ENCODE assay signal across 19 cellular contexts in the genomic region with DNA sequence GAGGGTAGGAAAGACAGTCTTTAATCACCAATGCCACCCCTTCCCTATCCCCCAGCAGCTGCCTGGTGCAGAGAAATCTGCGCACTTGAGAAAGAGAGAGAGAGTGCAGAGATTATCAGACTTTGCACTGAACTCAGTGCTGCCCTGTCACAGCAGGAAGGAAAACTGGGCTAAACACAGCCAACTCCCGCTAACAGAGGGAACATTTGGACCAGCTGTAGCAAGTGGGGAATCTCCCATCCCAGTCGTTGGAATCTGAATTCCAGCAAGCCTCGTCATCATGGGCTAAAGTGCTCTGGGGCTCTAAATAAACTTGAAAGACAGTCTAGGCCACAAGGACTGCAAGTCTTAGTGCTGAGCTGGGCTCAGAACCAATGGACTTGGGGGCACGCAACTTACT.
A peak's percentile ranks its signal among the peaks of the same experiment; 100 is the strongest.
DNase-seq lines count a peak whose midpoint lies in the region; TF ChIP-seq lines count a peak whose summit lies in the region.
"Had no signal": no experiment of that assay in that cellular context is flagged by ENCODE, and none has a peak within 500 bp of the region (broad histone marks: within the 10 kb centered on the region; RNA-seq: fewer than 3 reads in every experiment).

No MANE protein-coding gene starts in this region.

- no peaks in the 10 kb centered on the region for H3K36me3 ChIP-seq in OCI-LY7 (ENCODE audit: insufficient read depth, low read length)
- H3K36me3 ChIP-seq: thyroid gland had no signal

- CTCF ChIA-PET in OCI-LY7 (lab: Charles Lee; ENCODE audit: unreplicated experiment) (no interaction called here), RWPE1 (lab: Yijun Ruan, JAX) (no interaction called here)

- H3K4me3 ChIP-seq in fibroblast of villous mesenchyme (ENCODE audit: low read depth, low read length) (no peak overlapping the region), OCI-LY7 (ENCODE audit: low read depth, low read length, poor library complexity, severe bottlenecking) (no peak overlapping the region)
- H3K4me3 ChIP-seq: thyroid gland had no signal

- no peak overlapping the region for H2AFZ ChIP-seq in OCI-LY7 (ENCODE audit: low read length)

- no peaks in the 10 kb centered on the region for H3K4me1 ChIP-seq in OCI-LY7 (ENCODE audit: insufficient read depth, low read length, poor library complexity, severe bottlenecking)
- H3K4me1 ChIP-seq: thyroid gland had no signal

- no peaks in the 10 kb centered on the region for H3K79me2 ChIP-seq in OCI-LY7 (ENCODE audit: insufficient read depth, low read depth, low read length)

- H3K9me2 ChIP-seq in OCI-LY7 (ENCODE audit: insufficient read depth, low read length), result no peaks in the 10 kb centered on the region

- TF ChIP-seq CTCF in fibroblast of villous mesenchyme (IDR thresholded peaks at IDR 0.05; ENCODE audit: insufficient read depth, low read depth, low read length) (no peak), OCI-LY7 (conservative IDR thresholded peaks at IDR 0.05; ENCODE audit: low read length) (no peak), RWPE1 (conservative IDR thresholded peaks at IDR 0.05; ENCODE audit: low read depth) (no peak)

- H4K20me1 ChIP-seq in OCI-LY7 (ENCODE audit: insufficient read depth, low read length), result no peaks in the 10 kb centered on the region

- H3K4me2 ChIP-seq in OCI-LY7 (ENCODE audit: low read length), result no peak overlapping the region

- peak; percentile 53 for DNase-seq in A172 (ENCODE audit: low spot score)
- peak; percentile 58 for DNase-seq in ELR (ENCODE audit: low read depth)
- peak; percentile 81 for DNase-seq in RPMI7951 (ENCODE audit: low read depth)
- DNase-seq in fibroblast of villous mesenchyme (ENCODE audit: low read depth), result peak; percentile 12
- DNase-seq in KG1 (lab: John Stamatoyannopoulos, UW), result no peak
- no peak for DNase-seq in OCI-LY7 (ENCODE audit: low spot score)
- DNase-seq in COLO668 (lab: John Stamatoyannopoulos, UW; ENCODE audit: unreplicated experiment), result no peak
- no peak for DNase-seq in RWPE1 (ENCODE audit: low spot score)
- DNase-seq: ACHN; activated CD4-positive, alpha-beta T cell treated with anti-CD3 and anti-CD28 coated beads for 36 hours; CD4-positive, alpha-beta T cell; effector memory CD8-positive, alpha-beta T cell; midbrain; NCI-H2171; NCI-H526 treated with DMSO at 0.1 percent for 48 hours; posterior cingulate gyrus; stimulated activated CD4-positive, alpha-beta T cell treated with anti-CD3 and anti-CD28 coated beads, Interleukin-1b, Interleukin-23, amount 100 ng/mL, for 48 hours; stimulated activated naive CD4-positive, alpha-beta T cell; thyroid gland had no signal

- intact Hi-C loops in OCI-LY7 (cut with micrococcal nuclease; ENCODE audit: unreplicated experiment), result no loop called here

- no peaks in the 10 kb centered on the region for H3K9me3 ChIP-seq in OCI-LY7 (ENCODE audit: low read length)
- H3K9me3 ChIP-seq: thyroid gland had no signal

- H3K27ac ChIP-seq in OCI-LY7 (ENCODE audit: low read depth, low read length, poor library complexity, severe bottlenecking) (no peak overlapping the region), RWPE1 (no peak overlapping the region)
- H3K27ac ChIP-seq: thyroid gland had no signal

- no TSS peak for BruUV-seq in OCI-LY7 (replicated peaks; lab: Mats Ljungman, UMichigan)

- POLR2A ChIA-PET in OCI-LY7 (lab: Charles Lee), result no interaction called here
- POLR2A ChIA-PET in RWPE1 (lab: Yijun Ruan, JAX; ENCODE audit: low non-redundant PET), result no interaction called here

Comparison
In these comparisons a context has a peak if more than half of its experiments do, and no peak if none do; other contexts are left out.
1. DNase-seq: peak in A172 (single experiment), ELR (single experiment), RPMI7951 (single experiment) and fibroblast of villous mesenchyme (single experiment); none in KG1 (single experiment), OCI-LY7 (single experiment), COLO668 (single experiment) and RWPE1 (single experiment).